8 cellular contexts compared by ENCODE assay signal in the genomic region with DNA sequence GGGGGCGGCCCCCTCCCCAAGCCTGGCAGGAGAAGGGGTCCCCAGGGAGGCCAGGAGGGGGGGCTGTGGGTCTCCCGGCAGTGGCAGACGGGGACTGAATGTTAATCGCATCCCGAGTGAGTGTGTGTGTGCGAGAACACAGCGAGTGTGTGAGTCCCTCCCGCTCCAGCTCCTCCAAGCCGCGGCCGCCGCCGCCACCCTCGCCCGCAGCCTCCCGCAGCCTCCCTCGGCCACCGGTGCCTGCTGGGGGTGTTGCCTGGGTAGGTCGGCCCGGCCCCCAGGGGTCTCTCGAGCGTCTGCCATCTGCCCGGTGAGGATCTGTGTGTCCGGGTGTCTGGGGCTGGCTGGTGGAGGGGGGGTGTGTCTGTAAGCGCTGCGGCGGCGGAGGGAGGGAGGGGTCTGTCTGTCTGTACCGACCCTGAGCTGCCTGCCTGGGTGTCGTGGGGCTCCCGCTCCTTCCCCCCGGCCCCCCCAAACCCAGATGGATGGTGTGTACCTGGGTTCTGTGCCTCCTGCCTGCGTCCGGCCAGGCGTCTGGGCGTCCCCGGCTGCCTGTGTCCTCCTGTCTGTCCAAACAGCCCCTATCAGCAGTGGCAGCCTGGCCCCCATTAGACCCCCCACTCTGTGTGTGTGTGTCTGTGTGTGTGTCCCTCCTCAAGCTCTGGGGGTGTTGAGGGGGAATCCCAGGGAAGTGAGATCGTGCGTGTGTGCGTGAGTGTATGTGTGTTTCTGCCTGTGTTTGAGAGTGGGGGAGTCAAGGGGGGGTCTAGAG. TPM values are rescaled to one million over a fixed set of nuclear protein-coding genes. Genes with fewer than 3 reads are reported as not detected.
A peak's percentile ranks its signal among the peaks of the same experiment; 100 is the strongest.
DNase-seq lines count a peak whose midpoint lies in the region; ATAC-seq lines count a peak whose summit lies in the region.

A gene (plus strand): TSS at position 110 of the 772 bp plus-strand sequence. CDS start 4,725 bp downstream, outside the sequence.

- H3K9me3 ChIP-seq in BLaER1 = peaks cover 5% of the 10 kb centered on the region; the same call in 1 of the 2 replicates

- H4K20me1 ChIP-seq in BLaER1 = peaks cover 6% of the 10 kb centered on the region; the same call in 1 of the 2 replicates

- peak within 1 kb of the TSS; percentile 59 for H3K27ac ChIP-seq in BLaER1

- ATAC-seq in activated T-helper 17 cell treated with anti-CD3 and anti-CD28 coated beads, Interleukin-2, amount 50 U/mL, for 72 hours (replicated peaks) = no peak
- ATAC-seq in HG03039 (IDR thresholded peaks at IDR 0.05; ENCODE audit: unreplicated experiment) (no peak), GM21367 (IDR thresholded peaks at IDR 0.05; ENCODE audit: unreplicated experiment) (no peak)

- H3K4me1 Mint-ChIP-seq in activated T-helper 17 cell treated with anti-CD3 and anti-CD28 coated beads, Interleukin-2, amount 50 U/mL, for 72 hours = peaks cover 20% of the 10 kb centered on the region

- peaks cover 8% of the 10 kb centered on the region for H3K36me3 ChIP-seq in BLaER1

- peaks cover 14% of the 10 kb centered on the region for H3K36me3 Mint-ChIP-seq in activated T-helper 17 cell treated with anti-CD3 and anti-CD28 coated beads, Interleukin-2, amount 50 U/mL, for 72 hours (ENCODE audit: low read depth)

- peaks cover 76% of the 10 kb centered on the region for H3K4me1 ChIP-seq in BLaER1

- peak within 1 kb of the TSS; percentile 75 for H3K9ac ChIP-seq in BLaER1

- DNase-seq in HK-2 (ENCODE audit: unreplicated experiment) (peak; percentile 56), islet precursor cell (peak; percentile 83), NCI-H128 (lab: John Stamatoyannopoulos, UW; ENCODE audit: unreplicated experiment) (no peak)
- no peak for DNase-seq in stimulated activated CD4-positive, alpha-beta T cell treated with anti-CD3 and anti-CD28 coated beads, Interleukin-4, amount 100 ng/mL, for 4 hours

- peaks cover 32% of the 10 kb centered on the region for H3K27me3 Mint-ChIP-seq in activated T-helper 17 cell treated with anti-CD3 and anti-CD28 coated beads, Interleukin-2, amount 50 U/mL, for 72 hours

- H3K9me3 Mint-ChIP-seq in activated T-helper 17 cell treated with anti-CD3 and anti-CD28 coated beads, Interleukin-2, amount 50 U/mL, for 72 hours = no peaks in the 10 kb centered on the region

- peak within 1 kb of the TSS; percentile 99 for H3K4me2 ChIP-seq in BLaER1

- H3K27me3 ChIP-seq in BLaER1 = peaks cover 57% of the 10 kb centered on the region

- H3K4me3 Mint-ChIP-seq in activated T-helper 17 cell treated with anti-CD3 and anti-CD28 coated beads, Interleukin-2, amount 50 U/mL, for 72 hours = peak within 1 kb of the TSS; percentile 61

- peak within 1 kb of the TSS; percentile 64 for H3K4me3 ChIP-seq in BLaER1

- peak within 1 kb of the TSS; percentile 50 for H3K27ac Mint-ChIP-seq in activated T-helper 17 cell treated with anti-CD3 and anti-CD28 coated beads, Interleukin-2, amount 50 U/mL, for 72 hours

RNA-seq across cellular contexts. Expression of the gene that starts here (rescaled TPM):
- total RNA-seq in activated T-helper 17 cell treated with anti-CD3 and anti-CD28 coated beads, Interleukin-2, amount 50 U/mL, for 72 hours = 1 to 10 TPM in 1 of 2 donors, under 1 TPM in 1; 0.28 to 1.2 TPM

Comparison
In these comparisons a context has a peak if more than half of its experiments do, and no peak if none do; other contexts are left out.
1. DNase-seq: peak in HK-2 (single experiment) and islet precursor cell (single experiment); none in NCI-H128 (single experiment) and stimulated activated CD4-positive, alpha-beta T cell treated with anti-CD3 and anti-CD28 coated beads, Interleukin-4, amount 100 ng/mL, for 4 hours (0 of 2).